ENCODE assay signal across 10 cellular contexts in genomic region chr6:53244958-53245357, GRCh38.
A peak's percentile ranks its signal among the peaks of the same experiment; 100 is the strongest.
DNase-seq lines count a peak whose midpoint lies in the region; ATAC-seq and TF ChIP-seq lines count a peak whose summit lies in the region.
"Had no signal": no experiment of that assay in that cellular context is flagged by ENCODE, and none has a peak within 500 bp of the region (broad histone marks: within the 10 kb centered on the region; RNA-seq: fewer than 3 reads in every experiment).

No MANE protein-coding gene starts in this region.

- ATAC-seq in activated CD4-positive, CD25-positive, alpha-beta regulatory T cell treated with anti-CD3 and anti-CD28 coated beads, Interleukin-2, amount 50 U/mL, for 24 hours = peak; percentile 51 to 65
- ATAC-seq in GM21619 (IDR thresholded peaks at IDR 0.05; ENCODE audit: unreplicated experiment) (peak; percentile 86), lower lobe of right lung (peak; percentile 57 to 62)
- ATAC-seq: A549 had no signal

- H3K9me3 Mint-ChIP-seq in IgD-negative memory B cell = peaks cover 0 to 4% (median 0%) of the 10 kb centered on the region in 3 donors

- peak overlapping the region; percentile 54 to 89 (median 78) for H3K4me3 Mint-ChIP-seq in IgD-negative memory B cell

- peak overlapping the region; percentile 92 to 99 (median 94) for H3K27ac Mint-ChIP-seq in IgD-negative memory B cell

- no peak for DNase-seq in activated CD4-positive, CD25-positive, alpha-beta regulatory T cell treated with anti-CD3 and anti-CD28 coated beads, Interleukin-2, amount 50 U/mL, for 72 hours
- DNase-seq in lower lobe of right lung = peak; percentile 67
- no peak for DNase-seq in NCI-H524 (lab: John Stamatoyannopoulos, UW)
- DNase-seq in ACHN = no peak
- DNase-seq in NCI-H1417 (lab: John Stamatoyannopoulos, UW) = no peak

- H3K36me3 ChIP-seq in lower lobe of right lung = no peaks in the 10 kb centered on the region

- no peak for TF ChIP-seq CTCF in lower lobe of right lung (IDR thresholded peaks at IDR 0.05)

- intact Hi-C loops in lower lobe of right lung (cut with DNase I) = no loop called here

- H3K4me1 Mint-ChIP-seq in IgD-negative memory B cell = peaks cover 63 to 72% (median 67%) of the 10 kb centered on the region in 3 donors

- no peaks in the 10 kb centered on the region for H3K9me3 ChIP-seq in lower lobe of right lung
- H3K9me3 ChIP-seq: A549 had no signal

- no peak overlapping the region for H3K27ac ChIP-seq in lower lobe of right lung
- H3K27ac ChIP-seq: A549 had no signal

- H3K27me3 Mint-ChIP-seq in IgD-negative memory B cell = peaks cover 4% of the 10 kb centered on the region

- peaks cover 2% of the 10 kb centered on the region for H3K36me3 Mint-ChIP-seq in IgD-negative memory B cell

- peaks cover 11% of the 10 kb centered on the region for H3K4me1 ChIP-seq in lower lobe of right lung
- H3K4me1 ChIP-seq: A549 had no signal

- no peak overlapping the region for H3K4me3 ChIP-seq in lower lobe of right lung
- H3K4me3 ChIP-seq: A549, skin epidermis had no signal

- H3K27me3 ChIP-seq in lower lobe of right lung (ENCODE audit: low read depth) = no peaks in the 10 kb centered on the region

- in situ Hi-C loops in ACHN (cut with HindIII; ENCODE audit: low pct_ligation_motif_present, low pct_unique_long_range_greater_than_20kb, low sequenced_read_pairs) = no loop called here
